1 cellular context compared by ENCODE assay signal in genomic region chr7:519974-520458, GRCh38.
TF ChIP-seq lines count a peak whose summit lies in the region.

No MANE protein-coding gene starts in this region.

TF ChIP-seq in K562, 482 proteins besides CTCF, POLR2A, EP300 and RAD21 (continued from another document and continues in another):
- TF ChIP-seq DEAF1 (CRISPR knock-in tag; IDR thresholded peaks at IDR 0.05) = peak; percentile 36; the same call in 1 of the 2 replicates
- TF ChIP-seq AFF1 (IDR thresholded peaks at IDR 0.05; ENCODE audit: low read depth in 1 of 2, partially characterized antibody in 2 of 2) = no peak
- TF ChIP-seq MTA3 (IDR thresholded peaks at IDR 0.05; ENCODE audit: borderline replicate concordance) = no peak
- TF ChIP-seq ASH1L (IDR thresholded peaks at IDR 0.05; ENCODE audit: borderline replicate concordance, low read depth, partially characterized antibody) = no peak
- TF ChIP-seq TEAD2 (tag; IDR thresholded peaks at IDR 0.05) = no peak
- 0 out of 2 replicates have a peak, but pooled peaks have one; percentile 47 for TF ChIP-seq ZNF395 (CRISPR knock-in tag; IDR thresholded peaks at IDR 0.05)
- no peak for TF ChIP-seq GTF2A2 (tag; IDR thresholded peaks at IDR 0.05)
- TF ChIP-seq SREBF2 (CRISPR knock-in tag; IDR thresholded peaks at IDR 0.05) = no peak
- TF ChIP-seq, protein P1, sequence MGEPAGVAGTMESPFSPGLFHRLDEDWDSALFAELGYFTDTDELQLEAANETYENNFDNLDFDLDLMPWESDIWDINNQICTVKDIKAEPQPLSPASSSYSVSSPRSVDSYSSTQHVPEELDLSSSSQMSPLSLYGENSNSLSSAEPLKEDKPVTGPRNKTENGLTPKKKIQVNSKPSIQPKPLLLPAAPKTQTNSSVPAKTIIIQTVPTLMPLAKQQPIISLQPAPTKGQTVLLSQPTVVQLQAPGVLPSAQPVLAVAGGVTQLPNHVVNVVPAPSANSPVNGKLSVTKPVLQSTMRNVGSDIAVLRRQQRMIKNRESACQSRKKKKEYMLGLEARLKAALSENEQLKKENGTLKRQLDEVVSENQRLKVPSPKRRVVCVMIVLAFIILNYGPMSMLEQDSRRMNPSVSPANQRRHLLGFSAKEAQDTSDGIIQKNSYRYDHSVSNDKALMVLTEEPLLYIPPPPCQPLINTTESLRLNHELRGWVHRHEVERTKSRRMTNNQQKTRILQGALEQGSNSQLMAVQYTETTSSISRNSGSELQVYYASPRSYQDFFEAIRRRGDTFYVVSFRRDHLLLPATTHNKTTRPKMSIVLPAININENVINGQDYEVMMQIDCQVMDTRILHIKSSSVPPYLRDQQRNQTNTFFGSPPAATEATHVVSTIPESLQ (CRISPR knock-in tag; IDR thresholded peaks at IDR 0.05) = no peak
- no peak for TF ChIP-seq TRIM28 (IDR thresholded peaks at IDR 0.05)
- 0 out of 2 replicates have a peak, but pooled peaks have one; percentile 14 for TF ChIP-seq RB1 (IDR thresholded peaks at IDR 0.05; ENCODE audit: low read depth)
- peak; percentile 62 for TF ChIP-seq VEZF1 (CRISPR knock-in tag; IDR thresholded peaks at IDR 0.05)
- TF ChIP-seq, protein P2, sequence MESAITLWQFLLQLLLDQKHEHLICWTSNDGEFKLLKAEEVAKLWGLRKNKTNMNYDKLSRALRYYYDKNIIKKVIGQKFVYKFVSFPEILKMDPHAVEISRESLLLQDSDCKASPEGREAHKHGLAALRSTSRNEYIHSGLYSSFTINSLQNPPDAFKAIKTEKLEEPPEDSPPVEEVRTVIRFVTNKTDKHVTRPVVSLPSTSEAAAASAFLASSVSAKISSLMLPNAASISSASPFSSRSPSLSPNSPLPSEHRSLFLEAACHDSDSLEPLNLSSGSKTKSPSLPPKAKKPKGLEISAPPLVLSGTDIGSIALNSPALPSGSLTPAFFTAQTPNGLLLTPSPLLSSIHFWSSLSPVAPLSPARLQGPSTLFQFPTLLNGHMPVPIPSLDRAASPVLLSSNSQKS (CRISPR knock-in tag; IDR thresholded peaks at IDR 0.05) = no peak
- no peak for TF ChIP-seq MYBL2 (IDR thresholded peaks at IDR 0.05; ENCODE audit: low read depth)
- no peak for TF ChIP-seq MYBL2 (CRISPR knock-in tag; IDR thresholded peaks at IDR 0.05; ENCODE audit: borderline replicate concordance)
- TF ChIP-seq ZNF695 (CRISPR knock-in tag; IDR thresholded peaks at IDR 0.05) = no peak
- TF ChIP-seq, protein P3, sequence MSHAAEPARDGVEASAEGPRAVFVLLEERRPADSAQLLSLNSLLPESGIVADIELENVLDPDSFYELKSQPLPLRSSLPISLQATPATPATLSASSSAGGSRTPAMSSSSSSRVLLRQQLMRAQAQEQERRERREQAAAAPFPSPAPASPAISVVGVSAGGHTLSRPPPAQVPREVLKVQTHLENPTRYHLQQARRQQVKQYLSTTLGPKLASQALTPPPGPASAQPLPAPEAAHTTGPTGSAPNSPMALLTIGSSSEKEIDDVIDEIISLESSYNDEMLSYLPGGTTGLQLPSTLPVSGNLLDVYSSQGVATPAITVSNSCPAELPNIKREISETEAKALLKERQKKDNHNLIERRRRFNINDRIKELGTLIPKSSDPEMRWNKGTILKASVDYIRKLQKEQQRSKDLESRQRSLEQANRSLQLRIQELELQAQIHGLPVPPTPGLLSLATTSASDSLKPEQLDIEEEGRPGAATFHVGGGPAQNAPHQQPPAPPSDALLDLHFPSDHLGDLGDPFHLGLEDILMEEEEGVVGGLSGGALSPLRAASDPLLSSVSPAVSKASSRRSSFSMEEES (CRISPR knock-in tag; IDR thresholded peaks at IDR 0.05) = no peak
- TF ChIP-seq, protein P4, sequence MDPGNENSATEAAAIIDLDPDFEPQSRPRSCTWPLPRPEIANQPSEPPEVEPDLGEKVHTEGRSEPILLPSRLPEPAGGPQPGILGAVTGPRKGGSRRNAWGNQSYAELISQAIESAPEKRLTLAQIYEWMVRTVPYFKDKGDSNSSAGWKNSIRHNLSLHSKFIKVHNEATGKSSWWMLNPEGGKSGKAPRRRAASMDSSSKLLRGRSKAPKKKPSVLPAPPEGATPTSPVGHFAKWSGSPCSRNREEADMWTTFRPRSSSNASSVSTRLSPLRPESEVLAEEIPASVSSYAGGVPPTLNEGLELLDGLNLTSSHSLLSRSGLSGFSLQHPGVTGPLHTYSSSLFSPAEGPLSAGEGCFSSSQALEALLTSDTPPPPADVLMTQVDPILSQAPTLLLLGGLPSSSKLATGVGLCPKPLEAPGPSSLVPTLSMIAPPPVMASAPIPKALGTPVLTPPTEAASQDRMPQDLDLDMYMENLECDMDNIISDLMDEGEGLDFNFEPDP (CRISPR knock-in tag; IDR thresholded peaks at IDR 0.05) = no peak
- TF ChIP-seq, protein P5, sequence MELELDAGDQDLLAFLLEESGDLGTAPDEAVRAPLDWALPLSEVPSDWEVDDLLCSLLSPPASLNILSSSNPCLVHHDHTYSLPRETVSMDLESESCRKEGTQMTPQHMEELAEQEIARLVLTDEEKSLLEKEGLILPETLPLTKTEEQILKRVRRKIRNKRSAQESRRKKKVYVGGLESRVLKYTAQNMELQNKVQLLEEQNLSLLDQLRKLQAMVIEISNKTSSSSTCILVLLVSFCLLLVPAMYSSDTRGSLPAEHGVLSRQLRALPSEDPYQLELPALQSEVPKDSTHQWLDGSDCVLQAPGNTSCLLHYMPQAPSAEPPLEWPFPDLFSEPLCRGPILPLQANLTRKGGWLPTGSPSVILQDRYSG (tag; conservative IDR thresholded peaks at IDR 0.05; ENCODE audit: low read depth) = no peak
- TF ChIP-seq NCOA6 (IDR thresholded peaks at IDR 0.05) = no peak
- no peak for TF ChIP-seq ZNF696 (CRISPR knock-in tag; conservative IDR thresholded peaks at IDR 0.05)
- no peak for TF ChIP-seq CREBBP (IDR thresholded peaks at IDR 0.05; ENCODE audit: low read depth, low read length)
- no peak for TF ChIP-seq HOXB6 (CRISPR knock-in tag; IDR thresholded peaks at IDR 0.05; ENCODE audit: borderline replicate concordance)
- no peak for TF ChIP-seq SUPT5H (IDR thresholded peaks at IDR 0.05)
- 0 out of 2 replicates have a peak, but pooled peaks have one; percentile 28 for TF ChIP-seq ZNF41 (CRISPR knock-in tag; conservative IDR thresholded peaks at IDR 0.05)
- no peak for TF ChIP-seq SRSF3 (IDR thresholded peaks at IDR 0.05; ENCODE audit: insufficient read depth, low read length)
- no peak for TF ChIP-seq WHSC1 (IDR thresholded peaks at IDR 0.05; ENCODE audit: low read length)
- peak; percentile 43 for TF ChIP-seq CCNT2 (IDR thresholded peaks at IDR 0.05; ENCODE audit: borderline replicate concordance, extremely low read depth, insufficient read length, low read depth, low read length)
- no peak for TF ChIP-seq SMARCC2 (IDR thresholded peaks at IDR 0.05; ENCODE audit: low read depth)
- TF ChIP-seq ZBTB2 (IDR thresholded peaks at IDR 0.05) = no peak
- TF ChIP-seq MXI1 (IDR thresholded peaks at IDR 0.05; ENCODE audit: low read depth, low read length) = no peak
- no peak for TF ChIP-seq ZBTB26 (CRISPR knock-in tag; IDR thresholded peaks at IDR 0.05)
- TF ChIP-seq, protein P6, sequence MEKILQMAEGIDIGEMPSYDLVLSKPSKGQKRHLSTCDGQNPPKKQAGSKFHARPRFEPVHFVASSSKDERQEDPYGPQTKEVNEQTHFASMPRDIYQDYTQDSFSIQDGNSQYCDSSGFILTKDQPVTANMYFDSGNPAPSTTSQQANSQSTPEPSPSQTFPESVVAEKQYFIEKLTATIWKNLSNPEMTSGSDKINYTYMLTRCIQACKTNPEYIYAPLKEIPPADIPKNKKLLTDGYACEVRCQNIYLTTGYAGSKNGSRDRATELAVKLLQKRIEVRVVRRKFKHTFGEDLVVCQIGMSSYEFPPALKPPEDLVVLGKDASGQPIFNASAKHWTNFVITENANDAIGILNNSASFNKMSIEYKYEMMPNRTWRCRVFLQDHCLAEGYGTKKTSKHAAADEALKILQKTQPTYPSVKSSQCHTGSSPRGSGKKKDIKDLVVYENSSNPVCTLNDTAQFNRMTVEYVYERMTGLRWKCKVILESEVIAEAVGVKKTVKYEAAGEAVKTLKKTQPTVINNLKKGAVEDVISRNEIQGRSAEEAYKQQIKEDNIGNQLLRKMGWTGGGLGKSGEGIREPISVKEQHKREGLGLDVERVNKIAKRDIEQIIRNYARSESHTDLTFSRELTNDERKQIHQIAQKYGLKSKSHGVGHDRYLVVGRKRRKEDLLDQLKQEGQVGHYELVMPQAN (IDR thresholded peaks at IDR 0.05; ENCODE audit: borderline replicate concordance) = no peak
- no peak for TF ChIP-seq PHB (CRISPR knock-in tag; IDR thresholded peaks at IDR 0.05)
- no peak for TF ChIP-seq SAP30 (IDR thresholded peaks at IDR 0.05; ENCODE audit: borderline replicate concordance, insufficient read depth, low read depth, low read length, poor library complexity, severe bottlenecking)
- TF ChIP-seq NCOA1 (IDR thresholded peaks at IDR 0.05; ENCODE audit: low read depth) = no peak
